In genomic region chr13:44240611-44241010, GRCh38 we compare ENCODE assay signal across 28 cellular contexts.
"Had no signal": no experiment of that assay in that cellular context is flagged by ENCODE, and none has a peak within 500 bp of the region (broad histone marks: within the 10 kb centered on the region; RNA-seq: fewer than 3 reads in every experiment).

No MANE protein-coding gene starts in this region.

- H3K27me3 Mint-ChIP-seq: progenitor cell of endocrine pancreas had no signal

- H3K27ac ChIP-seq: epithelial cell of prostate, neural progenitor cell, parathyroid adenoma, thyroid gland, vagina had no signal

- ATAC-seq: esophagus mucosa; gastrocnemius medialis; left lobe of liver; mucosa of descending colon; natural killer cell treated with Interleukin-12 subunit alpha and Interleukin-12 subunit beta and Interleukin-15 and Interleukin-18, amount 100 ng/mL, for 72 hours; sciatic nerve; stimulated activated naive CD8-positive, alpha-beta T cell treated with anti-CD3 and anti-CD28 coated beads, Interleukin-15, amount 100 ng/mL, for 72 hours had no signal

- H3K36me3 Mint-ChIP-seq: mesothelial cell of epicardium; naive B cell; natural killer cell treated with Interleukin-12 subunit alpha and Interleukin-12 subunit beta and Interleukin-15 and Interleukin-18, amount 100 ng/mL, for 72 hours; neural progenitor cell had no signal

- H2AFZ ChIP-seq: neural progenitor cell, parathyroid adenoma had no signal

- H3K4me1 ChIP-seq: parathyroid adenoma had no signal

- H3K9ac ChIP-seq: neural progenitor cell, parathyroid adenoma had no signal

- DNase-seq: dorsolateral prefrontal cortex; effector CD8-positive, alpha-beta T cell; endodermal cell; foreskin fibroblast; gastrocnemius medialis; head of caudate nucleus; mesenchymal stem cell; mucosa of descending colon; naive B cell; stimulated activated CD4-positive, alpha-beta T cell treated with anti-CD3 and anti-CD28 coated beads, Interleukin-12 subunit alpha, Interleukin-12 subunit beta, amount 100 ng/mL, for 4 hours; stimulated activated CD4-positive, alpha-beta T cell treated with anti-CD3 and anti-CD28 coated beads, Interleukin-1b, Interleukin-23, amount 100 ng/mL, for 48 hours; stimulated activated CD4-positive, alpha-beta T cell treated with anti-CD3 and anti-CD28 coated beads, Interleukin-4, amount 100 ng/mL, for 1 hour; stimulated activated CD8-positive, alpha-beta memory T cell treated with anti-CD3 and anti-CD28 coated beads, Interleukin-4, amount 100 ng/mL, for 48 hours; stimulated activated naive CD4-positive, alpha-beta T cell; stimulated activated naive CD8-positive, alpha-beta T cell treated with anti-CD3 and anti-CD28 coated beads, Interleukin-15, amount 100 ng/mL, for 72 hours; thyroid gland; trophoblast cell had no signal

- H3K4me3 Mint-ChIP-seq: endodermal cell; mesothelial cell of epicardium; naive B cell; natural killer cell treated with Interleukin-12 subunit alpha and Interleukin-12 subunit beta and Interleukin-15 and Interleukin-18, amount 100 ng/mL, for 72 hours; neural progenitor cell; stimulated activated naive CD8-positive, alpha-beta T cell treated with anti-CD3 and anti-CD28 coated beads, Interleukin-15, amount 100 ng/mL, for 72 hours had no signal

- H3K9me3 ChIP-seq: gastrocnemius medialis, mucosa of descending colon, thyroid gland, vagina had no signal

- H3K4me3 ChIP-seq: dorsolateral prefrontal cortex, gastrocnemius medialis, mucosa of descending colon, neural progenitor cell, smooth muscle cell, thyroid gland, vagina had no signal

- H3K79me2 ChIP-seq: parathyroid adenoma had no signal

- H3K36me3 ChIP-seq: gastrocnemius medialis, neural progenitor cell, thyroid gland, vagina had no signal

- H3K27ac Mint-ChIP-seq: endodermal cell; mesothelial cell of epicardium; natural killer cell treated with Interleukin-12 subunit alpha and Interleukin-12 subunit beta and Interleukin-15 and Interleukin-18, amount 100 ng/mL, for 72 hours; neural progenitor cell; progenitor cell of endocrine pancreas had no signal

- H3K9me3 Mint-ChIP-seq: endodermal cell; mesothelial cell of epicardium; naive B cell; natural killer cell treated with Interleukin-12 subunit alpha and Interleukin-12 subunit beta and Interleukin-15 and Interleukin-18, amount 100 ng/mL, for 72 hours; stimulated activated naive CD8-positive, alpha-beta T cell treated with anti-CD3 and anti-CD28 coated beads, Interleukin-15, amount 100 ng/mL, for 72 hours had no signal

- H3K27me3 ChIP-seq: dorsolateral prefrontal cortex, gastrocnemius medialis, neural progenitor cell, thyroid gland, vagina had no signal

- H3K4me2 ChIP-seq: neural progenitor cell, smooth muscle cell had no signal
